28 cellular contexts compared by ENCODE assay signal in genomic region chr3:140053794-140054193, GRCh38.
"Had no signal": no experiment of that assay in that cellular context is flagged by ENCODE, and none has a peak within 500 bp of the region (broad histone marks: within the 10 kb centered on the region; RNA-seq: fewer than 3 reads in every experiment).

No MANE protein-coding gene starts in this region.

- H3K4me1 Mint-ChIP-seq: activated CD8-positive, alpha-beta memory T cell treated with anti-CD3 and anti-CD28 coated beads, Interleukin-2, amount 10 ng/mL, durations not matched to agents 7 days and 5 days had no signal

- DNase-seq: activated CD4-positive, alpha-beta T cell treated with anti-CD3 and anti-CD28 coated beads for 1 hour; activated CD4-positive, alpha-beta T cell treated with anti-CD3 and anti-CD28 coated beads for 4 hours; activated CD4-positive, alpha-beta T cell treated with anti-CD3 and anti-CD28 coated beads, Interleukin-2, amount 50 U/mL, for 1 hour; activated CD4-positive, alpha-beta T cell treated with anti-CD3 and anti-CD28 coated beads, Interleukin-2, amount 50 U/mL, for 48 hours; activated CD8-positive, alpha-beta memory T cell treated with anti-CD3 and anti-CD28 coated beads, Interleukin-2, amount 10 ng/mL, durations not matched to agents 7 days and 5 days; activated CD8-positive, alpha-beta memory T cell treated with anti-CD3 and anti-CD28 coated beads, Interleukin-2, amount 50 U/mL, for 48 hours; activated CD8-positive, alpha-beta T cell treated with anti-CD3 and anti-CD28 coated beads, Interleukin-2, amount 10 ng/mL, durations not matched to agents 7 days and 5 days; activated gamma-delta T cell treated with Interleukin-2 at 50 U/mL for 16 hours; activated naive CD4-positive, alpha-beta T cell treated with anti-CD3 and anti-CD28 coated beads, Interleukin-2, amount 50 U/mL, for 16 hours; activated naive CD4-positive, alpha-beta T cell treated with Interleukin-2 at 50 U/mL for 16 hours; activated T-cell treated with anti-CD3 and anti-CD28 coated beads for 4 hours; activated T-cell treated with anti-CD3 and anti-CD28 coated beads, Interleukin-2, amount 50 U/mL, for 24 hours; activated T-cell treated with anti-CD3 and anti-CD28 coated beads, Interleukin-2, amount 50 U/mL, for 72 hours; amniotic stem cell; body of pancreas; caudate nucleus; effector CD8-positive, alpha-beta T cell; foreskin fibroblast; glutamatergic neuron; heart left ventricle; T-helper 2 cell had no signal

- H3K4me3 ChIP-seq: body of pancreas, heart left ventricle had no signal

- ATAC-seq: activated CD8-positive, alpha-beta memory T cell treated with anti-CD3 and anti-CD28 coated beads, Interleukin-2, amount 10 ng/mL, durations not matched to agents 7 days and 5 days; activated CD8-positive, alpha-beta T cell treated with anti-CD3 and anti-CD28 coated beads, Interleukin-2, amount 10 ng/mL, durations not matched to agents 7 days and 5 days; activated T-cell treated with anti-CD3 and anti-CD28 coated beads, Interleukin-2, amount 50 U/mL, for 72 hours; body of pancreas; WTC11 had no signal

- H3K36me3 Mint-ChIP-seq: activated CD8-positive, alpha-beta memory T cell treated with anti-CD3 and anti-CD28 coated beads, Interleukin-2, amount 10 ng/mL, durations not matched to agents 7 days and 5 days; activated naive CD8-positive, alpha-beta T cell; WTC11 had no signal

- H3K9me3 ChIP-seq: body of pancreas, heart left ventricle had no signal

- FAIRE-seq: colon, endometrium, endothelial cell of umbilical vein, frontal cortex had no signal

- H3K27me3 Mint-ChIP-seq: activated CD8-positive, alpha-beta memory T cell treated with anti-CD3 and anti-CD28 coated beads, Interleukin-2, amount 10 ng/mL, durations not matched to agents 7 days and 5 days had no signal

- H3K36me3 ChIP-seq: heart left ventricle had no signal

- H3K9me3 Mint-ChIP-seq: activated T-cell treated with anti-CD3 and anti-CD28 coated beads, Interleukin-2, amount 50 U/mL, for 24 hours; WTC11 had no signal

- H3K27ac Mint-ChIP-seq: activated CD8-positive, alpha-beta memory T cell treated with anti-CD3 and anti-CD28 coated beads, Interleukin-2, amount 10 ng/mL, durations not matched to agents 7 days and 5 days; activated CD8-positive, alpha-beta T cell treated with anti-CD3 and anti-CD28 coated beads, Interleukin-2, amount 10 ng/mL, durations not matched to agents 7 days and 5 days; activated naive CD8-positive, alpha-beta T cell; activated T-cell treated with anti-CD3 and anti-CD28 coated beads, Interleukin-2, amount 50 U/mL, for 24 hours; activated T-cell treated with anti-CD3 and anti-CD28 coated beads, Interleukin-2, amount 50 U/mL, for 72 hours; WTC11 had no signal

- H3K27ac ChIP-seq: body of pancreas, epithelial cell of prostate, heart left ventricle had no signal

- H3K4me3 Mint-ChIP-seq: activated CD8-positive, alpha-beta memory T cell treated with anti-CD3 and anti-CD28 coated beads, Interleukin-2, amount 10 ng/mL, durations not matched to agents 7 days and 5 days; activated CD8-positive, alpha-beta T cell treated with anti-CD3 and anti-CD28 coated beads, Interleukin-2, amount 10 ng/mL, durations not matched to agents 7 days and 5 days; activated naive CD8-positive, alpha-beta T cell; activated T-cell treated with anti-CD3 and anti-CD28 coated beads, Interleukin-2, amount 50 U/mL, for 24 hours; activated T-cell treated with anti-CD3 and anti-CD28 coated beads, Interleukin-2, amount 50 U/mL, for 72 hours; WTC11 had no signal

- H3K27me3 ChIP-seq: body of pancreas, heart left ventricle had no signal
